Comparison of ENCODE assay signal across 9 cellular contexts in the genomic region with DNA sequence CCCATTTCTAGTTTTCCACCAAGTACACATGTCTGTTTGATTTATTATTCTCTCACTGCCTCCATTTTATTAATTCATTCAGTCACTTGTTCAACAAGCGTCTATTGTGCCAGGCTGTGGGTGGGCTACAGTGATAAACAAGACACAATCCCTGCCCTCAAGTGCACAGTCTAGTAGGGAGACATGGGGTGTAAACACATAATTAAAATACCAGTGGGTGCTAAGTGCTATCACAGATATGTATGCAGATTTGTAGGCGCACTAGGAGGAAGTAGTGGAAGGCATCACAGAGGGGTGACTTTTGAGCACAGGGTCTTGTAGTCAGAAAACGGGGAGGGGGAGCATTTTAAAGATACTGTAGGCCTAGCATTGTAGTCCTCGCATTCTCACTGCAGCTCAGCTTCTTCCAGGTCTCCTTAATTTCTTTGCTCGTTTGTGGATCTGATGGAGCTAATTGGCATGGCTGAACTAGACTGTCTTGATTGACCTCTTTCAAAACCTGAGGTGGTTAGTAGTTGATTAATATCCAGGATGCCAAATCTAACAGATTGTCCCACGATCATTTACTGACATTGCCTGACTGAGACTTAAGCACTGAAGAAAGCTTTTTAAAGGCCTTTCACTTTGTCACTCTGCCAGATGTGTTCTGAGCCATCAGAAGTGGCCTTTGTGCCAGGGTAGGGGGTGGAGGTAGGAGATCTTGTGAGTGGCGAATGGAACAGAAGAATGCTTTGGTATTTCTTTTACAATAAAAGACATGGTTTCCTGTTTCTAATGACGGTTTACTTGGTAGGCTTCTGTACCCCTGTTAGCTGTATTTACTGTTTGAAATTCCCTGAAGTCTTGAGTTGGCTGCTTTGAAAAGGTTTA.
DNase-seq lines count a peak whose midpoint lies in the region; ATAC-seq and TF ChIP-seq lines count a peak whose summit lies in the region.
"Had no signal": no experiment of that assay in that cellular context is flagged by ENCODE, and none has a peak within 500 bp of the region (broad histone marks: within the 10 kb centered on the region; RNA-seq: fewer than 3 reads in every experiment).

No MANE protein-coding gene starts in this region.

- TF ChIP-seq CTCF in Peyer's patch (IDR thresholded peaks at IDR 0.05), result no peak
- TF ChIP-seq CTCF in progenitor cell of endocrine pancreas (IDR thresholded peaks at IDR 0.05; ENCODE audit: unreplicated experiment), result no peak

- peak; percentile 36 to 60 for DNase-seq in HAP-1 (ENCODE audit: low spot score in 2 of 2)
- peak in 2 of 3 donors; percentile 51 to 66 for DNase-seq in Peyer's patch
- no peak for DNase-seq in progenitor cell of endocrine pancreas (ENCODE audit: low spot score, unreplicated experiment)
- DNase-seq in NCI-H2196 treated with DMSO at 0.1 percent for 48 hours (lab: John Stamatoyannopoulos, UW; ENCODE audit: unreplicated experiment), result no peak
- no peak for DNase-seq in activated effector memory CD4-positive, alpha-beta T cell treated with anti-CD3 and anti-CD28 coated beads, Interleukin-2, amount 50 U/mL, for 16 hours
- DNase-seq in DMS153 treated with DMSO at 0.1 percent for 48 hours (lab: John Stamatoyannopoulos, UW; ENCODE audit: unreplicated experiment), result no peak
- DNase-seq: NCI-H1092 had no signal

- H3K27me3 ChIP-seq in HAP-1 (ENCODE audit: low read depth) (no peaks in the 10 kb centered on the region), Peyer's patch (no peaks in the 10 kb centered on the region), esophagus (ENCODE audit: control insufficient read depth in 1 of 2, insufficient read depth in 2 of 2, low read length in 2 of 2) (no peaks in the 10 kb centered on the region)

- 44 to 45% methylated on average over 8 of the region's 8 CpGs for WGBS in esophagus, 2 donors

- H3K36me3 Mint-ChIP-seq in progenitor cell of endocrine pancreas (ENCODE audit: insufficient read depth), result no peaks in the 10 kb centered on the region

- no peak for ATAC-seq in HG02759 (IDR thresholded peaks at IDR 0.05; ENCODE audit: unreplicated experiment)

- H3K4me1 ChIP-seq in HAP-1, result peaks cover 26% of the 10 kb centered on the region
- peaks cover 3 to 66% (median 16%) of the 10 kb centered on the region in 4 donors for H3K4me1 ChIP-seq in Peyer's patch
- H3K4me1 ChIP-seq in esophagus (ENCODE audit: control insufficient read depth in 2 of 2, insufficient read depth in 2 of 2, low read length in 1 of 2), result peaks cover 6 to 10% of the 10 kb centered on the region in 2 donors

- no peaks in the 10 kb centered on the region for H3K27me3 Mint-ChIP-seq in progenitor cell of endocrine pancreas

- no peak overlapping the region for H3K4me3 Mint-ChIP-seq in progenitor cell of endocrine pancreas (ENCODE audit: low read depth)

- H3K9me3 ChIP-seq in HAP-1, result no peaks in the 10 kb centered on the region
- no peaks in the 10 kb centered on the region for H3K9me3 ChIP-seq in Peyer's patch
- H3K9me3 ChIP-seq in esophagus (ENCODE audit: control insufficient read depth in 2 of 2, insufficient read depth in 1 of 2, low read depth in 1 of 2, low read length in 1 of 2), result no peaks in the 10 kb centered on the region

- peaks cover 33% of the 10 kb centered on the region for H3K4me1 Mint-ChIP-seq in progenitor cell of endocrine pancreas (ENCODE audit: low read depth)

- no peak for TF ChIP-seq POLR2A in Peyer's patch (IDR thresholded peaks at IDR 0.05)

- H3K27ac ChIP-seq in Peyer's patch (peak overlapping the region in 2 of 4 donors; percentile 53 to 59), esophagus (ENCODE audit: low read depth in 2 of 2, low read length in 1 of 2) (peak overlapping the region; percentile 64)

- H3K4me3 ChIP-seq in HAP-1 (no peak overlapping the region), Peyer's patch (no peak overlapping the region), esophagus (ENCODE audit: low read depth in 1 of 2, low read length in 2 of 2) (no peak overlapping the region)

- no peaks in the 10 kb centered on the region for H3K9me3 Mint-ChIP-seq in progenitor cell of endocrine pancreas (ENCODE audit: low read depth)

- in situ Hi-C loops in HAP-1 (cut with MboI; ENCODE audit: low sequenced_read_pairs), result loop anchor here (10.0 kb wide), 1 partner anchor 117 kb away; the partner anchor contains the start of gene DIP2B

- H3K27ac Mint-ChIP-seq in progenitor cell of endocrine pancreas, result peak overlapping the region; percentile 35

- no peaks in the 10 kb centered on the region; the same call in 1 of the 2 replicates for H3K36me3 ChIP-seq in HAP-1 (replicated peaks)
- H3K36me3 ChIP-seq in Peyer's patch, result no peaks in the 10 kb centered on the region
- no peaks in the 10 kb centered on the region for H3K36me3 ChIP-seq in esophagus (ENCODE audit: control insufficient read depth in 2 of 2, insufficient read depth in 2 of 2, low read length in 1 of 2)

Comparison
In these comparisons a context has a peak if more than half of its experiments do, and no peak if none do; other contexts are left out.
1. DNase-seq: peak in HAP-1 (2 of 2) and Peyer's patch (2 of 3); none in progenitor cell of endocrine pancreas (single experiment), NCI-H2196 treated with DMSO at 0.1 percent for 48 hours (single experiment), activated effector memory CD4-positive, alpha-beta T cell treated with anti-CD3 and anti-CD28 coated beads, Interleukin-2, amount 50 U/mL, for 16 hours (single experiment) and DMS153 treated with DMSO at 0.1 percent for 48 hours (single experiment).